Comparison of ENCODE assay signal across 8 cellular contexts in the genomic region with DNA sequence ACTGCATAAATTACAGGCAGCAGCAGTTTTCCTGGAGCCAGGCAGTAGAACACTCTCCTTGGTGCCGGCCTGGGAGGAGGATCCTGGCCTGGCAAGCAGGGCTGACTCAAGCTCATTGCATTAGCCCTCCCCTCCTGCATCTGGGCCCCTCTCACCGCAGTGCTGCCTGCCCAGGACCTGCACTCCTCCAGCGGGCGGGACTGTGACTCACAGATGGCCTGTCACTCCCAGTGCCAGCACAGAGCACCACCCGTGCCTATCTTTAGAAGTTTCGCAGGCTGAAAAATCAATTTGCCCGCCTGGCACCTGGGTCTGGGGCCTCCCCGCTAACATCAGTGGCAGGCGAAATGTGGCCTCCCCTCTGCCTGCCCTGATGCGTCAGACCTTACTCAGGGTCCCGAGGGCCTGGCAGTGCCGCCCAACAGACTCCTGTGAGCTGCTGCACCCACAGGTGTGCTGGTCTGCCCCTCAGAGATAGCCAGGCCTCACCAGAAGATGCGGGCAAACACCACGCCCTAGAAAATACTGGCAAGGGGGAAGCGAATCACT.
DNase-seq lines count a peak whose midpoint lies in the region; ATAC-seq, FAIRE-seq and TF ChIP-seq lines count a peak whose summit lies in the region.

No MANE protein-coding gene starts in this region.

- H3K4me1 Mint-ChIP-seq in effector memory CD8-positive, alpha-beta T cell (ENCODE audit: low read depth in 2 of 2): no peaks in the 10 kb centered on the region

- H3K36me3 ChIP-seq in cardiac muscle cell (no peaks in the 10 kb centered on the region), kidney (ENCODE audit: control insufficient read depth in 1 of 2, insufficient read depth in 2 of 2, low read length in 2 of 2) (no peaks in the 10 kb centered on the region), vagina (no peaks in the 10 kb centered on the region)

- peaks cover 3% of the 10 kb centered on the region for H3K36me3 Mint-ChIP-seq in effector memory CD8-positive, alpha-beta T cell (ENCODE audit: insufficient read depth)

- H3K4me3 Mint-ChIP-seq in effector memory CD8-positive, alpha-beta T cell: no peak overlapping the region

- H3K9me3 ChIP-seq in cardiac muscle cell (ENCODE audit: low read depth) (no peaks in the 10 kb centered on the region), kidney (ENCODE audit: control insufficient read depth in 1 of 2, low read length in 2 of 2) (no peaks in the 10 kb centered on the region), vagina (no peaks in the 10 kb centered on the region)

- no peaks in the 10 kb centered on the region for H3K27me3 ChIP-seq in cardiac muscle cell
- H3K27me3 ChIP-seq in vagina: no peaks in the 10 kb centered on the region

- DNase-seq in cardiac muscle cell (ENCODE audit: low read depth in 1 of 2, low spot score in 1 of 2) (peak; percentile 36 to 70), cardiac septum (ENCODE audit: low spot score) (no peak), kidney (peak; percentile 94), vagina (ENCODE audit: extremely low spot score in 2 of 2) (no peak)
- DNase-seq in effector memory CD8-positive, alpha-beta T cell: no peak

- no peak for TF ChIP-seq CTCF in cardiac muscle cell (IDR thresholded peaks at IDR 0.05; ENCODE audit: low read depth, low read length)
- no peak for TF ChIP-seq CTCF in kidney (IDR thresholded peaks at IDR 0.05; ENCODE audit: borderline replicate concordance, extremely low read depth, insufficient read depth)
- TF ChIP-seq CTCF in vagina (IDR thresholded peaks at IDR 0.05): no peak

- FAIRE-seq in kidney (lab: Jason Lieb, UNC): no peak

- no peak for TF ChIP-seq POLR2A in vagina (IDR thresholded peaks at IDR 0.05)

- intact Hi-C loops in cardiac septum (cut with DNase I): no loop called here
- intact Hi-C loops in kidney (cut with DNase I): no loop called here
- intact Hi-C loops in vagina (cut with DNase I): no loop called here

- H3K27ac ChIP-seq in cardiac muscle cell (peak overlapping the region; percentile 4), angular gyrus (ENCODE audit: low read depth, low read length) (peak overlapping the region; percentile 34), kidney (ENCODE audit: low read depth in 2 of 2, low read length in 2 of 2) (no peak overlapping the region), vagina (peak overlapping the region; percentile 54)

- H3K4me1 ChIP-seq in cardiac muscle cell (ENCODE audit: low read depth) (peaks cover 19% of the 10 kb centered on the region), kidney (ENCODE audit: control insufficient read depth in 1 of 2, insufficient read depth in 1 of 2, low read depth in 1 of 2, low read length in 2 of 2) (peaks cover 0 to 4% of the 10 kb centered on the region in 2 donors), vagina (peaks cover 29% of the 10 kb centered on the region)

- H3K27ac Mint-ChIP-seq in effector memory CD8-positive, alpha-beta T cell: no peak overlapping the region

- no peaks in the 10 kb centered on the region for H3K9me3 Mint-ChIP-seq in effector memory CD8-positive, alpha-beta T cell

- H3K4me3 ChIP-seq in cardiac muscle cell (no peak overlapping the region), kidney (ENCODE audit: low read length in 2 of 2) (no peak overlapping the region), vagina (no peak overlapping the region)

- ATAC-seq in HG02588 (IDR thresholded peaks at IDR 0.05; ENCODE audit: unreplicated experiment) (no peak), HG03378 (IDR thresholded peaks at IDR 0.05; ENCODE audit: unreplicated experiment) (no peak)
- ATAC-seq in effector memory CD8-positive, alpha-beta T cell (replicated peaks): no peak

- H3K9ac ChIP-seq in kidney (ENCODE audit: low read length in 2 of 2): no peak overlapping the region

- H3K27me3 Mint-ChIP-seq in effector memory CD8-positive, alpha-beta T cell: peaks cover 56 to 64% of the 10 kb centered on the region in 2 donors

Comparison
In these comparisons a context has a peak if more than half of its experiments do, and no peak if none do; other contexts are left out.
1. DNase-seq: peak in cardiac muscle cell (2 of 2) and kidney (single experiment); none in cardiac septum (single experiment), vagina (0 of 2) and effector memory CD8-positive, alpha-beta T cell (0 of 3).
2. H3K27ac ChIP-seq: peak in cardiac muscle cell (single experiment), angular gyrus (single experiment) and vagina (single experiment); none in kidney (0 of 2).